8 cellular contexts compared by ENCODE assay signal in genomic region chr13:22915442-22916082, GRCh38.
DNase-seq lines count a peak whose midpoint lies in the region; ATAC-seq, FAIRE-seq and TF ChIP-seq lines count a peak whose summit lies in the region.

No MANE protein-coding gene starts in this region.

- H3K27ac Mint-ChIP-seq in activated B cell treated with CpG ODN at 0.5 μM for 24 hours, result no peak overlapping the region

- POLR2A ChIA-PET in A673 (lab: Charles Lee; ENCODE audit: low non-redundant PET) (no interaction called here), activated B cell treated with CpG ODN at 0.5 μM for 24 hours (lab: Charles Lee) (no interaction called here)

- 1 to 3% (median 3%) methylated on average over 44 to 58 of the region's 58 CpGs for WGBS in heart left ventricle, 4 donors

- H3K4me1 Mint-ChIP-seq in activated B cell treated with CpG ODN at 0.5 μM for 24 hours, result no peaks in the 10 kb centered on the region

- ATAC-seq in activated B cell treated with CpG ODN at 0.5 μM for 24 hours (ENCODE audit: low read depth), result peak; percentile 54
- peak; percentile 76 to 97 (median 88) for ATAC-seq in heart left ventricle
- ATAC-seq in omental fat pad (ENCODE audit: low FRiP score), result peak; percentile 95

- no peak for FAIRE-seq in GM12891 (lab: Jason Lieb, UNC)

- H3K36me3 ChIP-seq in A673 (ENCODE audit: insufficient read depth, low read length, poor library complexity, severe bottlenecking) (no peaks in the 10 kb centered on the region), heart left ventricle (no peaks in the 10 kb centered on the region)

- no TSS peak for BruUV-seq in A673 (replicated peaks; lab: Mats Ljungman, UMichigan)

- peak; percentile 40 for DNase-seq in A673 (ENCODE audit: low spot score)
- DNase-seq in GM12891 (ENCODE audit: insufficient read length, low spot score), result peak; percentile 35
- DNase-seq in HS-5 (ENCODE audit: low read depth), result peak; percentile 1
- no peak for DNase-seq in activated B cell treated with CpG ODN at 0.5 μM for 24 hours
- peak in 3 of 5 donors; percentile 38 to 72 (median 43) for DNase-seq in heart left ventricle
- DNase-seq in omental fat pad (ENCODE audit: low spot score), result no peak
- DNase-seq in effector CD8-positive, alpha-beta T cell (lab: John Stamatoyannopoulos, UW), result no peak
- no peak for DNase-seq in NK-92 treated with Interleukin-12 subunit alpha and Interleukin-12 subunit beta, amount 100 ng/mL, for 24 hours (lab: John Stamatoyannopoulos, UW)

- intact Hi-C loops in A673 (cut with micrococcal nuclease; ENCODE audit: unreplicated experiment), result no loop called here
- intact Hi-C loops in activated B cell treated with CpG ODN at 0.5 μM for 24 hours (cut with micrococcal nuclease), result no loop called here
- intact Hi-C loops in heart left ventricle (cut with DNase I), result no loop called here

- H3K9me3 ChIP-seq in A673 (ENCODE audit: low read depth, low read length, poor library complexity, severe bottlenecking) (no peaks in the 10 kb centered on the region), heart left ventricle (peaks cover 0 to 6% (median 0%) of the 10 kb centered on the region in 12 donors)

- TF ChIP-seq CTCF in A673 (conservative IDR thresholded peaks at IDR 0.05; ENCODE audit: low read depth, low read length) (no peak), activated B cell treated with CpG ODN at 0.5 μM for 24 hours (IDR thresholded peaks at IDR 0.05) (no peak), heart left ventricle (IDR thresholded peaks at IDR 0.05) (no peak), omental fat pad (IDR thresholded peaks at IDR 0.05) (no peak)

- H3K4me3 ChIP-seq in A673 (ENCODE audit: low read depth, low read length, poor library complexity, severe bottlenecking) (peak overlapping the region; percentile 62), heart left ventricle (peak overlapping the region; percentile 34 to 75 (median 62))

- CTCF ChIA-PET in A673 (lab: Charles Lee), result no interaction called here
- CTCF ChIA-PET in activated B cell treated with CpG ODN at 0.5 μM for 24 hours (lab: Charles Lee), result no interaction called here

- peak overlapping the region; percentile 46 for H3K4me3 Mint-ChIP-seq in activated B cell treated with CpG ODN at 0.5 μM for 24 hours

- peaks cover 4% of the 10 kb centered on the region for H3K9me3 Mint-ChIP-seq in activated B cell treated with CpG ODN at 0.5 μM for 24 hours

- H3K27ac ChIP-seq in A673 (ENCODE audit: low read depth, low read length, poor library complexity, severe bottlenecking) (no peak overlapping the region), heart left ventricle (peak overlapping the region in 1 of 12 donors; percentile 60)

- no peaks in the 10 kb centered on the region for H3K36me3 Mint-ChIP-seq in activated B cell treated with CpG ODN at 0.5 μM for 24 hours (ENCODE audit: low read depth)

- TF ChIP-seq POLR2A in GM12891 (IDR thresholded peaks at IDR 0.05; ENCODE audit: low read depth, low read length) (no peak; the same call in 1 of the 2 replicates), heart left ventricle (IDR thresholded peaks at IDR 0.05) (no peak)

- no peaks in the 10 kb centered on the region for H3K4me1 ChIP-seq in A673 (ENCODE audit: insufficient read depth, low read length, poor library complexity, severe bottlenecking)
- peaks cover 0 to 4% (median 0%) of the 10 kb centered on the region in 12 donors for H3K4me1 ChIP-seq in heart left ventricle

- H3K27me3 Mint-ChIP-seq in activated B cell treated with CpG ODN at 0.5 μM for 24 hours, result peaks cover 9% of the 10 kb centered on the region

- no peaks in the 10 kb centered on the region for H3K27me3 ChIP-seq in A673 (replicated peaks; ENCODE audit: insufficient read depth, low read depth, low read length, poor library complexity)
- peaks cover 0 to 5% (median 0%) of the 10 kb centered on the region in 9 donors for H3K27me3 ChIP-seq in heart left ventricle

TF ChIP-seq in GM12891, 5 proteins besides CTCF, POLR2A, EP300 and RAD21:
- no peak for TF ChIP-seq TAF1 (IDR thresholded peaks at IDR 0.05; ENCODE audit: low read depth, low read length)
- no peak for TF ChIP-seq SPI1 (IDR thresholded peaks at IDR 0.05; ENCODE audit: low read depth, low read length)
- TF ChIP-seq PAX5 (IDR thresholded peaks at IDR 0.05; ENCODE audit: insufficient read depth, low read length, severe bottlenecking), result peak; percentile 81
- no peak for TF ChIP-seq POU2F2 (IDR thresholded peaks at IDR 0.05; ENCODE audit: low read depth, low read length)
- TF ChIP-seq POLR2AphosphoS5 (IDR thresholded peaks at IDR 0.05; ENCODE audit: low read depth, low read length), result 0 out of 2 replicates have a peak, but pooled peaks have one; percentile 36

Comparison
In these comparisons a context has a peak if more than half of its experiments do, and no peak if none do; other contexts are left out.
1. DNase-seq: peak in A673 (single experiment), GM12891 (single experiment), HS-5 (single experiment) and heart left ventricle (3 of 5); none in activated B cell treated with CpG ODN at 0.5 μM for 24 hours (single experiment), omental fat pad (single experiment), effector CD8-positive, alpha-beta T cell (single experiment) and NK-92 treated with Interleukin-12 subunit alpha and Interleukin-12 subunit beta, amount 100 ng/mL, for 24 hours (single experiment).
2. Peak in every context shown above with its lines, with median percentiles within 50 percentile points of each other: ATAC-seq.